18 cellular contexts compared by ENCODE assay signal in the genomic region with DNA sequence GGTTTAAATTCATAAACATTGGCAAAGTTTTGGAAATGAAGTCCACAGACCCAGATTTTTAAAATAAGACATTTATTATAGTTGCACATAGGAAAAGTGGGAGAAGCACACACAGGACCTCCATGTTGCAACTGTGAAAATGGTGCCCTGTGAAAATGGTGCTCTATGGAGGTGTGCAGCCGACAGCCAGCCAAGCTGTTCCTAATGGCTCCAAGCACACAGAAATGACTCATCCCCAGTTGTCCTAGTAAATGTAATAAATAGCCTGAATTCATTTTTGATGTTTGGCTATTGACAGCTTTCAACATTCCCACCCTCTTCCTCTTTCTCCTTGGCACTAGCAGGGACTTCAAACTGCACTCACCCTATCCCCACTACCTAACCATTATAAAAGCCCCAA.
DNase-seq lines count a peak whose midpoint lies in the region; ATAC-seq, FAIRE-seq and TF ChIP-seq lines count a peak whose summit lies in the region.
"Had no signal": no experiment of that assay in that cellular context is flagged by ENCODE, and none has a peak within 500 bp of the region (broad histone marks: within the 10 kb centered on the region; RNA-seq: fewer than 3 reads in every experiment).

No MANE protein-coding gene starts in this region.

- no peak overlapping the region for H3K4me2 ChIP-seq in PC-3 (ENCODE audit: low read length)

- BruUV-seq in PC-3 (replicated peaks; lab: Mats Ljungman, UMichigan): no TSS peak

- peak; percentile 1 for DNase-seq in DMS53 (lab: John Stamatoyannopoulos, UW)
- DNase-seq in DMS53 treated with DMSO at 0.1 percent for 48 hours (lab: John Stamatoyannopoulos, UW; ENCODE audit: unreplicated experiment): no peak
- peak; percentile 37 for DNase-seq in PC-3
- DNase-seq in amygdala (lab: John Stamatoyannopoulos, UW): no peak
- DNase-seq: CD8-positive, alpha-beta T cell; COR-L47; DMS153; IMR-90; KBM-7 had no signal

- H4K20me1 ChIP-seq in PC-3 (ENCODE audit: low read length): no peaks in the 10 kb centered on the region

- H3K9me2 ChIP-seq in PC-3 (replicated peaks; ENCODE audit: low read length): no peaks in the 10 kb centered on the region

- CTCF ChIA-PET in PC-3 (lab: Charles Lee): no interaction called here

- no peak overlapping the region for H3K4me3 ChIP-seq in PC-3 (ENCODE audit: low read length)
- H3K4me3 ChIP-seq: HAP-1 had no signal

- ATAC-seq in PC-3: peak; percentile 55
- ATAC-seq in HG03280 (IDR thresholded peaks at IDR 0.05; ENCODE audit: unreplicated experiment): no peak
- ATAC-seq in GM21423 (IDR thresholded peaks at IDR 0.05; ENCODE audit: unreplicated experiment): no peak
- ATAC-seq in HG03442 (IDR thresholded peaks at IDR 0.05; ENCODE audit: unreplicated experiment): no peak
- ATAC-seq: CD8-positive, alpha-beta T cell had no signal

- H3K9ac ChIP-seq in PC-3 (ENCODE audit: low read length): no peak overlapping the region

- no peaks in the 10 kb centered on the region for H3F3A ChIP-seq in PC-3 (ENCODE audit: low read length, unreplicated experiment)

- H3K27me3 ChIP-seq in PC-3 (ENCODE audit: low read length): no peaks in the 10 kb centered on the region

- peaks cover 7% of the 10 kb centered on the region; the same call in 1 of the 2 replicates for H3K4me1 ChIP-seq in PC-3 (ENCODE audit: insufficient read depth, low read length)
- H3K4me1 ChIP-seq: HAP-1 had no signal

- no peak for TF ChIP-seq CTCF in PC-3 (conservative IDR thresholded peaks at IDR 0.05; ENCODE audit: low read depth, low read length)

- intact Hi-C loops in PC-3 (cut with micrococcal nuclease): no loop called here

- H2AFZ ChIP-seq in PC-3 (ENCODE audit: low read length): no peak overlapping the region

- POLR2A ChIA-PET in PC-3 (lab: Charles Lee; ENCODE audit: unreplicated experiment): no interaction called here

- no peaks in the 10 kb centered on the region for H3K36me3 ChIP-seq in PC-3 (ENCODE audit: low read depth, low read length)
- H3K36me3 ChIP-seq: HAP-1 had no signal

- peak; percentile 86 for FAIRE-seq in islet of Langerhans (lab: Jason Lieb, UNC)
- FAIRE-seq: D721Med, H1 had no signal

- H3K79me2 ChIP-seq in PC-3 (ENCODE audit: low read length): no peaks in the 10 kb centered on the region

- no peaks in the 10 kb centered on the region for H3K9me3 ChIP-seq in PC-3 (ENCODE audit: low read length)
- H3K9me3 ChIP-seq: HAP-1 had no signal

- H3K27ac ChIP-seq in PC-3 (ENCODE audit: low read length): no peak overlapping the region
- H3K27ac ChIP-seq: 22Rv1, HL-60 had no signal

Comparison
In these comparisons a context has a peak if more than half of its experiments do, and no peak if none do; other contexts are left out.
1. DNase-seq: peak in DMS53 (single experiment) and PC-3 (single experiment); none in DMS53 treated with DMSO at 0.1 percent for 48 hours (single experiment) and amygdala (0 of 56).